ENCODE assay signal across 8 cellular contexts in genomic region chr17:40343126-40344119, GRCh38. TPM values are rescaled to one million over a fixed set of nuclear protein-coding genes. Genes with fewer than 3 reads are reported as not detected.
DNase-seq lines count a peak whose midpoint lies in the region; ATAC-seq lines count a peak whose summit lies in the region.

No MANE protein-coding gene starts in this region.

- intact Hi-C loops in right cardiac atrium (cut with DNase I): no loop called here

- H3K4me3 Mint-ChIP-seq in activated CD8-positive, alpha-beta T cell treated with anti-CD3 and anti-CD28 coated beads, Interleukin-2, amount 10 ng/mL, durations not matched to agents 7 days and 5 days: peak overlapping the region; percentile 58

- H3K4me1 Mint-ChIP-seq in activated CD8-positive, alpha-beta T cell treated with anti-CD3 and anti-CD28 coated beads, Interleukin-2, amount 10 ng/mL, durations not matched to agents 7 days and 5 days (ENCODE audit: low read depth): peaks cover 87% of the 10 kb centered on the region

- CTCF ChIA-PET in activated CD8-positive, alpha-beta T cell treated with anti-CD3 and anti-CD28 coated beads, Interleukin-2, amount 10 ng/mL, durations not matched to agents 7 days and 5 days (lab: Charles Lee): interaction anchor here (1.0 to 2.5 kb wide), 7 partner anchors 9 to 189 kb away, joined by 3 to 15 read pairs (median 6); no protein-coding TSS in a partner anchor

- ATAC-seq in activated CD8-positive, alpha-beta T cell treated with anti-CD3 and anti-CD28 coated beads, Interleukin-2, amount 10 ng/mL, durations not matched to agents 7 days and 5 days: no peak
- no peak for ATAC-seq in right cardiac atrium
- no peak for ATAC-seq in HG02885 (IDR thresholded peaks at IDR 0.05; ENCODE audit: poor library complexity, unreplicated experiment)

- WGBS in right cardiac atrium: 18% methylated on average over 15 of the region's 15 CpGs

- POLR2A ChIA-PET in activated CD8-positive, alpha-beta T cell treated with anti-CD3 and anti-CD28 coated beads, Interleukin-2, amount 10 ng/mL, durations not matched to agents 7 days and 5 days (lab: Charles Lee): interaction anchor here (0.7 to 1.2 kb wide), 3 partner anchors 18 to 26 kb away, joined by 3 to 4 read pairs (median 3); no protein-coding TSS in a partner anchor

- no peaks in the 10 kb centered on the region for H3K9me3 Mint-ChIP-seq in activated CD8-positive, alpha-beta T cell treated with anti-CD3 and anti-CD28 coated beads, Interleukin-2, amount 10 ng/mL, durations not matched to agents 7 days and 5 days (ENCODE audit: insufficient read depth)

- H3K4me3 ChIP-seq in HUES6 (ENCODE audit: low read depth, low read length): peak overlapping the region; percentile 88
- H3K4me3 ChIP-seq in right cardiac atrium (ENCODE audit: low read length): peak overlapping the region; percentile 89
- peak overlapping the region; percentile 48 to 67 (median 59) for H3K4me3 ChIP-seq in skin epidermis

- H3K9me3 ChIP-seq in HUES6 (ENCODE audit: control insufficient read depth, insufficient read depth, low read depth, low read length) (no peaks in the 10 kb centered on the region), right cardiac atrium (ENCODE audit: control insufficient read depth, low read length) (no peaks in the 10 kb centered on the region)

- no peaks in the 10 kb centered on the region for H3K27me3 Mint-ChIP-seq in activated CD8-positive, alpha-beta T cell treated with anti-CD3 and anti-CD28 coated beads, Interleukin-2, amount 10 ng/mL, durations not matched to agents 7 days and 5 days (ENCODE audit: low read depth)

- H3K36me3 ChIP-seq in HUES6 (ENCODE audit: control insufficient read depth, insufficient read depth, low read length): no peaks in the 10 kb centered on the region

- peaks cover 77% of the 10 kb centered on the region for H3K27me3 ChIP-seq in HUES6 (ENCODE audit: control insufficient read depth, insufficient read depth, low read length)
- H3K27me3 ChIP-seq in right cardiac atrium (ENCODE audit: control insufficient read depth, insufficient read depth): no peaks in the 10 kb centered on the region

- no peak for DNase-seq in activated CD8-positive, alpha-beta T cell treated with anti-CD3 and anti-CD28 coated beads, Interleukin-2, amount 10 ng/mL, durations not matched to agents 7 days and 5 days
- DNase-seq in right cardiac atrium: peak; percentile 63 to 82 (median 75)
- no peak for DNase-seq in OCI-M2 (lab: John Stamatoyannopoulos, UW; ENCODE audit: unreplicated experiment)
- no peak for DNase-seq in mesenteric fat pad (ENCODE audit: low spot score)
- no peak for DNase-seq in AG08395 (ENCODE audit: low spot score)

- peaks cover 49% of the 10 kb centered on the region for H3K36me3 Mint-ChIP-seq in activated CD8-positive, alpha-beta T cell treated with anti-CD3 and anti-CD28 coated beads, Interleukin-2, amount 10 ng/mL, durations not matched to agents 7 days and 5 days (ENCODE audit: low read depth)

- H3K4me1 ChIP-seq in HUES6 (ENCODE audit: control insufficient read depth, insufficient read depth, low read length) (peaks cover 59% of the 10 kb centered on the region), right cardiac atrium (ENCODE audit: control insufficient read depth, insufficient read depth, low read length) (peaks cover 26% of the 10 kb centered on the region)

- H3K9ac ChIP-seq in HUES6 (ENCODE audit: low read length): peak overlapping the region; percentile 76

- H3K27ac ChIP-seq in HUES6 (ENCODE audit: low read depth, low read length) (no peak overlapping the region), right cardiac atrium (ENCODE audit: low read length) (peak overlapping the region; percentile 69), skin epidermis (peak overlapping the region in 19 of 21 experiments; percentile 40 to 96 (median 88))

- H3K27ac Mint-ChIP-seq in activated CD8-positive, alpha-beta T cell treated with anti-CD3 and anti-CD28 coated beads, Interleukin-2, amount 10 ng/mL, durations not matched to agents 7 days and 5 days: peak overlapping the region; percentile 49

RNA-seq across cellular contexts. Expression of gene GJD3, which starts 21.1 kb away (rescaled TPM):
- total RNA-seq in activated CD8-positive, alpha-beta T cell treated with anti-CD3 and anti-CD28 coated beads, Interleukin-2, amount 10 ng/mL, durations not matched to agents 7 days and 5 days: under 1 TPM in 1 of 2 experiments, not detected in 1; 0.29 TPM
- total RNA-seq in right cardiac atrium: 1 to 10 TPM in 1 of 4 donors, under 1 TPM in 3; 0.74 to 1.4 (median 0.86) TPM
- 0.27 TPM for polyA plus RNA-seq in right cardiac atrium
- total RNA-seq in mesenteric fat pad: 0.77 TPM

RNA-seq across cellular contexts. Expression of gene RARA, which starts 34.4 kb away (rescaled TPM):
- total RNA-seq in activated CD8-positive, alpha-beta T cell treated with anti-CD3 and anti-CD28 coated beads, Interleukin-2, amount 10 ng/mL, durations not matched to agents 7 days and 5 days: 10 to 100 TPM; 61.1 to 63.2 TPM
- total RNA-seq in right cardiac atrium (10 to 100 TPM; 26.2 to 39.0 (median 29.1) TPM), mesenteric fat pad (70.3 TPM)
- 28.3 TPM for polyA plus RNA-seq in right cardiac atrium

RNA-seq across cellular contexts. Expression of gene CDC6, which starts 55.7 kb away (rescaled TPM):
- total RNA-seq in activated CD8-positive, alpha-beta T cell treated with anti-CD3 and anti-CD28 coated beads, Interleukin-2, amount 10 ng/mL, durations not matched to agents 7 days and 5 days: 100 to 1,000 TPM; 103 to 110 TPM
- total RNA-seq in right cardiac atrium (1 to 10 TPM; 1.0 to 1.8 (median 1.3) TPM), mesenteric fat pad (2.4 TPM)
- polyA plus RNA-seq in right cardiac atrium: 0.36 TPM

Comparison
In these comparisons a context has a peak if more than half of its experiments do, and no peak if none do; other contexts are left out.
1. DNase-seq: peak in right cardiac atrium (3 of 3); none in activated CD8-positive, alpha-beta T cell treated with anti-CD3 and anti-CD28 coated beads, Interleukin-2, amount 10 ng/mL, durations not matched to agents 7 days and 5 days (single experiment), OCI-M2 (single experiment), mesenteric fat pad (single experiment) and AG08395 (single experiment).
2. RNA of gene CDC6, which starts 55.7 kb away (total RNA-seq): 103 to 110 TPM in activated CD8-positive, alpha-beta T cell treated with anti-CD3 and anti-CD28 coated beads, Interleukin-2, amount 10 ng/mL, durations not matched to agents 7 days and 5 days; 2.4 TPM in mesenteric fat pad (single experiment) and 1.0 to 1.8 TPM in right cardiac atrium; every median in the first group is over 10 times any median in the second.
3. Peak in every context shown above with its lines, with median percentiles within 50 percentile points of each other: H3K4me3 ChIP-seq.